Comparison of ENCODE assay signal across 7 cellular contexts in the genomic region with DNA sequence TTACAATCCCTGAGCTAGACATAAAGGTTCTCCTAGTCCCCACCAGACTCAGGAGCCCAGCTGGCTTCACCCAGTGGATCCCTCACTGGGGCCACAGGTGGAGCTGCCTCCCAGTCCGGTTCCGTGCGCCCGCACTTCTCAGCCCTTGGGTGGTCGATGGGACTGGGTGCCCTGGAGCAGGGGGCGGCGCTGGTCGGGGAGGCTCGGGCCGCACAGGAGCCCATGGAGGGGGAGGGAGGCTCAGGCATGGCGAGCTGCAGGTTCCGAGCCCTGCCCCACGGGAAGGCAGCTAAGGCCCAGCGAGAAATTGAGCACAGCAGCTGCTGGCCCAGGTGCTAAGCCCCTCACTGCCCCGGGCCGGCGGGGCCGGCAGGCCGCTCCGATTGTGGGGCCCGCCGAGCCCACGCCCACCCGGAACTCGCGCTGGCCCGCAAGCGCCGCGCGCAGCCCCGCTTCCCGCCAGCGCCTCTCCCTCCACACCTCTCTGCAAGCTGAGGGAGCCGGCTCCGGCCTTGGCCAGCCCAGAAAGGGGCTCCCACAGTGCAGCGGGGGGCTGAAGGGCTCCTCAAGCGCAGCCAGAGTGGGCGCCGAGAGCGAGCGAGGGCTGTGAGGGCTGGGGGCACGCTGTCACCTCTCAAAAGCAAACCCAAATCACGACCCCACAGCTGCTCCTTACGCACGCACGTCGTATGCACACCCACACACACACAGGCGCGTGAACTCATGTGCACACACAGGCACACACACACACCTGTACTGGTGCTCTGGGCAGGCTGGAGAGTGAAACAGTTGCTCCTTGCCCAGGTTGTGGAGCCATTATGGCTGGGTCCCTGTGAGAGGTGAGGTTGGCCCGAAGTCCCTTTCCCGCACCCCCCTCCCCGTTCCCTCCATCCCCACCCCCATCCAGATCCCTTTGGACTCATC. TPM values are rescaled to one million over a fixed set of nuclear protein-coding genes. Genes with fewer than 3 reads are reported as not detected.
A peak's percentile ranks its signal among the peaks of the same experiment; 100 is the strongest.
DNase-seq lines count a peak whose midpoint lies in the region; ATAC-seq, FAIRE-seq and TF ChIP-seq lines count a peak whose summit lies in the region.
"Not testable (repeated sequence)": the region's sequence is repeated elsewhere in the genome, so short reads cannot be mapped to it uniquely, and the experiment has no call there.

No MANE protein-coding gene starts in this region.

- H3K9me3 Mint-ChIP-seq in activated CD4-positive, alpha-beta T cell treated with anti-CD3 and anti-CD28 coated beads for 36 hours (ENCODE audit: low read depth); nephron; stimulated activated effector memory CD8-positive, alpha-beta T cell treated with anti-CD3 and anti-CD28 coated beads, Interleukin-12 subunit alpha, Interleukin-12 subunit beta, amount 100 ng/mL, for 72 hours: not testable (repeated sequence)

- H3K27me3 Mint-ChIP-seq in activated CD4-positive, alpha-beta T cell treated with anti-CD3 and anti-CD28 coated beads for 36 hours = peaks cover 22% of the 10 kb centered on the region
- peaks cover 21% of the 10 kb centered on the region for H3K27me3 Mint-ChIP-seq in nephron (ENCODE audit: low read depth)

- intact Hi-C loops in activated CD4-positive, alpha-beta T cell treated with anti-CD3 and anti-CD28 coated beads for 36 hours (cut with DNase I, micrococcal nuclease) = not testable (repeated sequence)

- H3K27me3 ChIP-seq in HUES48 (ENCODE audit: control insufficient read depth, insufficient read depth, low read length) = peaks cover 17% of the 10 kb centered on the region
- H3K27me3 ChIP-seq in brain microvascular endothelial cell (replicated peaks) = not testable (repeated sequence)
- peaks cover 15% of the 10 kb centered on the region for H3K27me3 ChIP-seq in keratinocyte (ENCODE audit: control insufficient read depth, extremely low read depth, insufficient read depth, low read length)

- H3K4me3 Mint-ChIP-seq in activated CD4-positive, alpha-beta T cell treated with anti-CD3 and anti-CD28 coated beads for 36 hours = peak overlapping the region; percentile 75
- H3K4me3 Mint-ChIP-seq in nephron = peak overlapping the region; percentile 89
- peak overlapping the region; percentile 54 for H3K4me3 Mint-ChIP-seq in stimulated activated effector memory CD8-positive, alpha-beta T cell treated with anti-CD3 and anti-CD28 coated beads, Interleukin-12 subunit alpha, Interleukin-12 subunit beta, amount 100 ng/mL, for 72 hours

- DNase-seq in activated CD4-positive, alpha-beta T cell treated with anti-CD3 and anti-CD28 coated beads for 36 hours; brain microvascular endothelial cell; fibroblast of mammary gland (ENCODE audit: low read depth); keratinocyte (ENCODE audit: low read depth, low spot score); stimulated activated effector memory CD8-positive, alpha-beta T cell treated with anti-CD3 and anti-CD28 coated beads, Interleukin-12 subunit alpha, Interleukin-12 subunit beta, amount 100 ng/mL, for 72 hours (ENCODE audit: low spot score in 2 of 2): not testable (repeated sequence)

- H2AFZ ChIP-seq in keratinocyte (ENCODE audit: control insufficient read depth, low read length) = not testable (repeated sequence)

- not testable (repeated sequence) for H4K20me1 ChIP-seq in keratinocyte (ENCODE audit: control insufficient read depth, extremely low read depth, insufficient read depth, low read length)

- CTCF ChIA-PET in activated CD4-positive, alpha-beta T cell treated with anti-CD3 and anti-CD28 coated beads for 36 hours (lab: Charles Lee) = interaction anchor here (1.0 to 1.5 kb wide), 5 partner anchors 14 to 87 kb away, joined by 3 to 7 read pairs (median 5); no protein-coding TSS in a partner anchor

- not testable (repeated sequence) for H3K9ac ChIP-seq in HUES48 (ENCODE audit: low read depth, low read length); keratinocyte (ENCODE audit: control insufficient read depth, extremely low read depth, insufficient read depth, low read length)

- peak overlapping the region; percentile 54 for H3K4me2 ChIP-seq in keratinocyte (ENCODE audit: control insufficient read depth, extremely low read depth, insufficient read depth, low read depth, low read length)

- H3K27ac ChIP-seq in HUES48 (ENCODE audit: low read depth, low read length); brain microvascular endothelial cell; keratinocyte (ENCODE audit: control insufficient read depth, insufficient read depth, low read length): not testable (repeated sequence)

- not testable (repeated sequence) for H3K4me1 Mint-ChIP-seq in activated CD4-positive, alpha-beta T cell treated with anti-CD3 and anti-CD28 coated beads for 36 hours; nephron; stimulated activated effector memory CD8-positive, alpha-beta T cell treated with anti-CD3 and anti-CD28 coated beads, Interleukin-12 subunit alpha, Interleukin-12 subunit beta, amount 100 ng/mL, for 72 hours

- not testable (repeated sequence) for H3K9me1 ChIP-seq in keratinocyte (ENCODE audit: control insufficient read depth, extremely low read depth, insufficient read depth, low read length)

- FAIRE-seq in keratinocyte (lab: Jason Lieb, UNC) = not testable (repeated sequence)

- H3K36me3 ChIP-seq in HUES48 (ENCODE audit: control insufficient read depth, insufficient read depth, low read length); brain microvascular endothelial cell (replicated peaks); keratinocyte (ENCODE audit: control insufficient read depth in 2 of 2, extremely low read depth in 1 of 2, insufficient read depth in 2 of 2, low read length in 2 of 2): not testable (repeated sequence)

- H3K9me3 ChIP-seq in HUES48 (ENCODE audit: control insufficient read depth, insufficient read depth, low read length); keratinocyte (ENCODE audit: control insufficient read depth, low read depth, low read length): not testable (repeated sequence)

- in situ Hi-C loops in brain microvascular endothelial cell (cut with HindIII; ENCODE audit: low pct_ligation_motif_present, low sequenced_read_pairs) = not testable (repeated sequence)

- H3K36me3 Mint-ChIP-seq in activated CD4-positive, alpha-beta T cell treated with anti-CD3 and anti-CD28 coated beads for 36 hours (ENCODE audit: low read depth); nephron (ENCODE audit: low read depth); stimulated activated effector memory CD8-positive, alpha-beta T cell treated with anti-CD3 and anti-CD28 coated beads, Interleukin-12 subunit alpha, Interleukin-12 subunit beta, amount 100 ng/mL, for 72 hours: not testable (repeated sequence)

- not testable (repeated sequence) for H3K79me2 ChIP-seq in keratinocyte (ENCODE audit: control insufficient read depth, insufficient read depth, low read length)

- H3K4me3 ChIP-seq in HUES48 (ENCODE audit: low read depth, low read length) (peak overlapping the region; percentile 69), brain microvascular endothelial cell (ENCODE audit: low read depth, low read length) (peak overlapping the region; percentile 52), fibroblast of mammary gland (ENCODE audit: control insufficient read depth, low read depth, low read length) (peak overlapping the region; percentile 38)
- not testable (repeated sequence) for H3K4me3 ChIP-seq in keratinocyte (ENCODE audit: control insufficient read depth in 2 of 3, extremely low read depth in 1 of 3, insufficient read depth in 2 of 3, low read depth in 1 of 3, low read length in 3 of 3)

- not testable (repeated sequence) for H3K4me1 ChIP-seq in HUES48 (ENCODE audit: control insufficient read depth, insufficient read depth, low read length); keratinocyte (ENCODE audit: control insufficient read depth, extremely low read depth, insufficient read depth, low read length)

- not testable (repeated sequence) for TF ChIP-seq CTCF in brain microvascular endothelial cell (IDR thresholded peaks at IDR 0.05; ENCODE audit: low read depth, low read length, missing control alignments); fibroblast of mammary gland (conservative IDR thresholded peaks at IDR 0.05; ENCODE audit: control insufficient read depth, insufficient read depth, low read depth, low read length); keratinocyte (optimal IDR thresholded peaks at IDR 0.05 in 1 of 3, IDR thresholded peaks at IDR 0.05 in 1 of 3, conservative IDR thresholded peaks at IDR 0.05 in 1 of 3; ENCODE audit: extremely low read depth in 1 of 3, insufficient read depth in 2 of 3, low read length in 3 of 3); nephron (IDR thresholded peaks at IDR 0.05; ENCODE audit: unreplicated experiment in 3 of 3)

- dilution Hi-C loops in keratinocyte (cut with MboI; ENCODE audit: extremely low pct_ligation_motif_present, low sequenced_read_pairs) = not testable (repeated sequence)

- not testable (repeated sequence) for H3K27ac Mint-ChIP-seq in activated CD4-positive, alpha-beta T cell treated with anti-CD3 and anti-CD28 coated beads for 36 hours; stimulated activated effector memory CD8-positive, alpha-beta T cell treated with anti-CD3 and anti-CD28 coated beads, Interleukin-12 subunit alpha, Interleukin-12 subunit beta, amount 100 ng/mL, for 72 hours
- peak overlapping the region in 2 of 3 experiments; percentile 68 to 92 for H3K27ac Mint-ChIP-seq in nephron

- POLR2A ChIA-PET in activated CD4-positive, alpha-beta T cell treated with anti-CD3 and anti-CD28 coated beads for 36 hours (lab: Charles Lee) = interaction anchor here (0.6 kb wide), 1 partner anchor 190 kb away, joined by 4 read pairs; no protein-coding TSS in a partner anchor

- peak; percentile 27 for ATAC-seq in activated CD4-positive, alpha-beta T cell treated with anti-CD3 and anti-CD28 coated beads for 36 hours
- ATAC-seq in stimulated activated effector memory CD8-positive, alpha-beta T cell treated with anti-CD3 and anti-CD28 coated beads, Interleukin-12 subunit alpha, Interleukin-12 subunit beta, amount 100 ng/mL, for 72 hours = peak; percentile 15

RNA-seq across cellular contexts. Expression of gene SLC6A12, which starts 25.7 kb away (rescaled TPM):
- total RNA-seq in activated CD4-positive, alpha-beta T cell treated with anti-CD3 and anti-CD28 coated beads for 36 hours = under 1 TPM; 0.35 to 0.37 TPM
- 0.32 TPM in 1 of 3 replicates, not detected in the others for polyA plus RNA-seq in keratinocyte
- polyA plus RNA-seq in keratinocyte (2011; ENCODE audit: low read depth) = not detected
- polyA plus RNA-seq in keratinocyte (2011; cell fraction: cytosol; rRNA removed) = 0.10 and 0.11 TPM in 2 replicates
- 0.49 and 0.96 TPM in 2 replicates for polyA plus RNA-seq in keratinocyte (2011; cell fraction: nucleus; rRNA removed)
- not detected in 2 replicates for polyA plus RNA-seq in keratinocyte (2012; ENCODE audit: low replicate concordance)
- 0.07 TPM in 1 of 3 replicates, not detected in the others for polyA minus RNA-seq in keratinocyte
- polyA minus RNA-seq in keratinocyte (2011; cell fraction: cytosol; rRNA and poly(A)+ RNA removed) = not detected
- polyA minus RNA-seq in keratinocyte (2011; cell fraction: nucleus; rRNA and poly(A)+ RNA removed) = not detected in 2 replicates
